Comparison of ENCODE assay signal across 8 cellular contexts in genomic region chr3:8416965-8417364, GRCh38.
A peak's percentile ranks its signal among the peaks of the same experiment; 100 is the strongest.
DNase-seq lines count a peak whose midpoint lies in the region; ATAC-seq, FAIRE-seq and TF ChIP-seq lines count a peak whose summit lies in the region.

No MANE protein-coding gene starts in this region.

- H3K9me3 ChIP-seq in CD4-positive, CD25-positive, alpha-beta regulatory T cell (ENCODE audit: control insufficient read depth in 2 of 2, low read length in 2 of 2), result no peaks in the 10 kb centered on the region
- no peaks in the 10 kb centered on the region for H3K9me3 ChIP-seq in liver (ENCODE audit: control insufficient read depth in 4 of 4, low read length in 3 of 4)

- TF ChIP-seq POLR2A in GM12892 (IDR thresholded peaks at IDR 0.05; ENCODE audit: low read depth, low read length), result no peak

- TF ChIP-seq RAD21 in liver (IDR thresholded peaks at IDR 0.05), result no peak

- H3K36me3 Mint-ChIP-seq in CD4-positive, CD25-positive, alpha-beta regulatory T cell, result no peaks in the 10 kb centered on the region

- ATAC-seq in CD4-positive, CD25-positive, alpha-beta regulatory T cell (ENCODE audit: low read depth in 2 of 2), result no peak
- ATAC-seq in GM21367 (IDR thresholded peaks at IDR 0.05; ENCODE audit: unreplicated experiment), result no peak
- no peak for ATAC-seq in HG02678 (IDR thresholded peaks at IDR 0.05; ENCODE audit: unreplicated experiment)

- H3K9ac ChIP-seq in liver (ENCODE audit: low read depth in 1 of 2, low read length in 2 of 2), result no peak overlapping the region

- H3K4me1 ChIP-seq in CD4-positive, CD25-positive, alpha-beta regulatory T cell (ENCODE audit: control insufficient read depth, insufficient read depth, low read length, poor library complexity, severe bottlenecking), result no peaks in the 10 kb centered on the region
- H3K4me1 ChIP-seq in liver (ENCODE audit: control insufficient read depth in 4 of 4, insufficient read depth in 4 of 4, low read length in 3 of 4), result peaks cover 0 to 7% (median 2%) of the 10 kb centered on the region in 4 donors

- DNase-seq in CD4-positive, CD25-positive, alpha-beta regulatory T cell, result no peak
- DNase-seq in HCEC 1CT (peak; percentile 15), UCSD-AML1 (lab: John Stamatoyannopoulos, UW; ENCODE audit: unreplicated experiment) (peak; percentile 12), GM12892 (ENCODE audit: insufficient read length) (no peak), NCI-H345 treated with DMSO at 0.1 percent for 48 hours (lab: John Stamatoyannopoulos, UW; ENCODE audit: unreplicated experiment) (no peak)

- H3K4me3 Mint-ChIP-seq in CD4-positive, CD25-positive, alpha-beta regulatory T cell, result no peak overlapping the region

- H3K27me3 Mint-ChIP-seq in CD4-positive, CD25-positive, alpha-beta regulatory T cell, result peaks cover 5% of the 10 kb centered on the region

- peak overlapping the region in 2 of 3 donors; percentile 52 to 84 for H3K27ac Mint-ChIP-seq in CD4-positive, CD25-positive, alpha-beta regulatory T cell

- H3K27me3 ChIP-seq in CD4-positive, CD25-positive, alpha-beta regulatory T cell (ENCODE audit: control insufficient read depth, insufficient read depth, low read length), result no peaks in the 10 kb centered on the region
- H3K27me3 ChIP-seq in liver (ENCODE audit: control insufficient read depth in 4 of 4, insufficient read depth in 4 of 4, low read length in 3 of 4), result no peaks in the 10 kb centered on the region

- WGBS in liver, result 54% methylated on average over 4 of the region's 4 CpGs

- H3K9me3 Mint-ChIP-seq in CD4-positive, CD25-positive, alpha-beta regulatory T cell, result no peaks in the 10 kb centered on the region

- FAIRE-seq in GM12892 (lab: Jason Lieb, UNC), result no peak

- H3K36me3 ChIP-seq in CD4-positive, CD25-positive, alpha-beta regulatory T cell (ENCODE audit: control insufficient read depth, insufficient read depth, low read length), result no peaks in the 10 kb centered on the region
- no peaks in the 10 kb centered on the region for H3K36me3 ChIP-seq in liver (ENCODE audit: control insufficient read depth in 4 of 4, insufficient read depth in 3 of 4, low read depth in 1 of 4, low read length in 3 of 4)

- TF ChIP-seq CTCF in liver (IDR thresholded peaks at IDR 0.05; ENCODE audit: low read depth, low read length, missing input control), result no peak

- H3K4me3 ChIP-seq in CD4-positive, CD25-positive, alpha-beta regulatory T cell (ENCODE audit: low read depth, low read length), result no peak overlapping the region
- peak overlapping the region in 2 of 3 donors; percentile 23 to 50 for H3K4me3 ChIP-seq in liver (ENCODE audit: low read depth in 1 of 3, low read length in 3 of 3)

- H3K4me1 Mint-ChIP-seq in CD4-positive, CD25-positive, alpha-beta regulatory T cell, result peaks cover 4 to 16% (median 7%) of the 10 kb centered on the region in 4 donors

- no peak overlapping the region for H3K27ac ChIP-seq in CD4-positive, CD25-positive, alpha-beta regulatory T cell (ENCODE audit: insufficient read depth, low read length, poor library complexity, severe bottlenecking)
- H3K27ac ChIP-seq in liver (ENCODE audit: low read depth in 1 of 2, low read length in 2 of 2), result no peak overlapping the region

TF ChIP-seq in liver, 16 proteins besides CTCF, POLR2A, EP300 and RAD21:
- no peak for TF ChIP-seq HNF4G (IDR thresholded peaks at IDR 0.05)

Comparison
In these comparisons a context has a peak if more than half of its experiments do, and no peak if none do; other contexts are left out.
1. DNase-seq: peak in HCEC 1CT (single experiment) and UCSD-AML1 (single experiment); none in CD4-positive, CD25-positive, alpha-beta regulatory T cell (0 of 3), GM12892 (single experiment) and NCI-H345 treated with DMSO at 0.1 percent for 48 hours (single experiment).